Comparison of ENCODE assay signal across 23 cellular contexts in genomic region chr13:42654760-42655159, GRCh38.
DNase-seq lines count a peak whose midpoint lies in the region; ATAC-seq, FAIRE-seq and TF ChIP-seq lines count a peak whose summit lies in the region.
"Had no signal": no experiment of that assay in that cellular context is flagged by ENCODE, and none has a peak within 500 bp of the region (broad histone marks: within the 10 kb centered on the region; RNA-seq: fewer than 3 reads in every experiment).

No MANE protein-coding gene starts in this region.

- peak; percentile 43 for DNase-seq in GM23248
- peak; percentile 9 for DNase-seq in bronchial epithelial cell (ENCODE audit: low read depth)
- DNase-seq in fibroblast of peridontal ligament (ENCODE audit: extremely low read depth): peak; percentile 33
- no peak for DNase-seq in germinal center (ENCODE audit: low spot score)
- no peak for DNase-seq in medulla oblongata (ENCODE audit: extremely low spot score)
- no peak for DNase-seq in HepG2 (ENCODE audit: low spot score)
- no peak for DNase-seq in stimulated activated CD8-positive, alpha-beta memory T cell treated with anti-CD3 and anti-CD28 coated beads, Interleukin-4, amount 100 ng/mL, for 48 hours
- DNase-seq: 8988T; AML-193; C1 segment of cervical spinal cord; CD8-positive, alpha-beta T cell; DND-41; H9; IMR-90; NCI-H187 treated with DMSO at 0.1 percent for 48 hours; NCI-H226; NCI-H774; NK-92 treated with Interleukin-12 subunit alpha and Interleukin-12 subunit beta, amount 100 ng/mL, for 24 hours had no signal

- intact Hi-C loops in HepG2 (cut with micrococcal nuclease; ENCODE audit: unreplicated experiment): no loop called here

- H3K27ac ChIP-seq in GM23248 (no peak overlapping the region), HepG2 (ENCODE audit: extremely low read length, insufficient read depth, low read length) (no peak overlapping the region)
- H3K27ac ChIP-seq: KMS-11 had no signal

- no peaks in the 10 kb centered on the region for H4K20me1 ChIP-seq in GM23248 (ENCODE audit: insufficient read depth)
- H4K20me1 ChIP-seq in HepG2 (ENCODE audit: insufficient read depth, low read length): no peaks in the 10 kb centered on the region

- H3K9me2 ChIP-seq in GM23248 (ENCODE audit: insufficient read depth): no peaks in the 10 kb centered on the region

- TF ChIP-seq CTCF in bronchial epithelial cell (IDR thresholded peaks at IDR 0.05; ENCODE audit: insufficient read depth, low read length, severe bottlenecking) (no peak), nephron (IDR thresholded peaks at IDR 0.05; ENCODE audit: unreplicated experiment in 3 of 3) (no peak), HepG2 (CRISPR knock-in tag; IDR thresholded peaks at IDR 0.05) (no peak)

- no peak overlapping the region for H2AFZ ChIP-seq in GM23248
- no peak overlapping the region for H2AFZ ChIP-seq in HepG2 (ENCODE audit: low read length)

- in situ Hi-C loops in GM23248 (cut with MboI) (no loop called here), HepG2 (cut with HindIII; ENCODE audit: extremely low pct_ligation_motif_present, low pct_unique_long_range_greater_than_20kb) (no loop called here)

- ATAC-seq in HepG2: no peak
- ATAC-seq: CD8-positive, alpha-beta T cell; GM12878; Panc1 had no signal

- CTCF ChIA-PET in HepG2 (lab: Yijun Ruan, JAX; ENCODE audit: low intra/inter-chr PET ratio, low total read pairs): no interaction called here

- no peaks in the 10 kb centered on the region for H3K36me3 Mint-ChIP-seq in nephron (ENCODE audit: low read depth)
- H3K36me3 Mint-ChIP-seq: CD8-positive, alpha-beta T cell had no signal

- no peak overlapping the region for H3K4me3 ChIP-seq in GM23248
- H3K4me3 ChIP-seq in bronchial epithelial cell (ENCODE audit: low read depth, low read length): no peak overlapping the region
- no peak overlapping the region for H3K4me3 ChIP-seq in HepG2 (replicated peaks in 1 of 3; ENCODE audit: insufficient read depth in 1 of 3, low read depth in 2 of 3, low read length in 3 of 3)
- H3K4me3 ChIP-seq: GM12878 had no signal

- peaks cover 65% of the 10 kb centered on the region for H3K27me3 ChIP-seq in GM23248 (replicated peaks; ENCODE audit: insufficient read depth)
- peaks cover 14% of the 10 kb centered on the region for H3K27me3 ChIP-seq in bronchial epithelial cell (ENCODE audit: control insufficient read depth, insufficient read depth, low read length)
- no peaks in the 10 kb centered on the region; a peak in 1 of 5 replicates for H3K27me3 ChIP-seq in HepG2 (ENCODE audit: control insufficient read depth in 1 of 2, insufficient read depth in 2 of 2, low read length in 2 of 2)

- no peaks in the 10 kb centered on the region for H3K9me3 ChIP-seq in GM23248 (ENCODE audit: low read depth)
- no peaks in the 10 kb centered on the region; the same call in 1 of the 2 replicates for H3K9me3 ChIP-seq in HepG2 (ENCODE audit: low read length)

- no peak for FAIRE-seq in bronchial epithelial cell (lab: Jason Lieb, UNC)
- no peak for FAIRE-seq in HepG2 (lab: Jason Lieb, UNC)
- FAIRE-seq: GM12878, HTR-8/SVneo had no signal

- TF ChIP-seq RAD21 in HepG2 (CRISPR knock-in tag; IDR thresholded peaks at IDR 0.05): no peak

- H3K4me2 ChIP-seq in GM23248 (ENCODE audit: unreplicated experiment) (no peak overlapping the region), HepG2 (ENCODE audit: low read depth, low read length) (no peak overlapping the region)
- H3K4me2 ChIP-seq: KMS-11 had no signal

- POLR2A ChIA-PET in HepG2 (lab: Yijun Ruan, JAX): no interaction called here

- H3F3A ChIP-seq in GM23248 (ENCODE audit: insufficient read depth): no peaks in the 10 kb centered on the region

- H3K9ac ChIP-seq in GM23248: no peak overlapping the region
- H3K9ac ChIP-seq in HepG2 (ENCODE audit: insufficient read depth, low read depth, low read length): no peak overlapping the region
- H3K9ac ChIP-seq: KMS-11 had no signal

- peaks cover 4% of the 10 kb centered on the region for H3K27me3 Mint-ChIP-seq in nephron (ENCODE audit: low read depth)

- H3K79me2 ChIP-seq in GM23248 (ENCODE audit: insufficient read depth) (no peaks in the 10 kb centered on the region), HepG2 (ENCODE audit: insufficient read depth, low read length) (no peaks in the 10 kb centered on the region)

- no peak overlapping the region for H3K4me3 Mint-ChIP-seq in nephron
- H3K4me3 Mint-ChIP-seq: CD8-positive, alpha-beta T cell; H9 had no signal

- H3K9me3 Mint-ChIP-seq in nephron: no peaks in the 10 kb centered on the region
- H3K9me3 Mint-ChIP-seq: CD8-positive, alpha-beta T cell; H9 had no signal

- TF ChIP-seq EP300 in HepG2 (IDR thresholded peaks at IDR 0.05; ENCODE audit: low read depth in 2 of 2, low read length in 2 of 2) (no peak), HepG2 (CRISPR knock-in tag; IDR thresholded peaks at IDR 0.05; ENCODE audit: borderline replicate concordance) (no peak)

- H3K27ac Mint-ChIP-seq in nephron: peak overlapping the region in 2 of 3 experiments; percentile 60 to 80
- H3K27ac Mint-ChIP-seq: CD8-positive, alpha-beta T cell; H9 had no signal

- TF ChIP-seq POLR2A in HepG2 (IDR thresholded peaks at IDR 0.05; ENCODE audit: insufficient read depth in 1 of 2, low read depth in 2 of 2, low read length in 2 of 2): no peak

- H3K4me1 Mint-ChIP-seq in nephron: peaks cover 39% of the 10 kb centered on the region

- WGBS in GM23248 (ENCODE audit: low coverage in 1 of 2, low lambda C conversion rate in 2 of 2, missing lambda C conversion rate in 2 of 2), 2 experiments: 6 to 13% methylated on average over 1 of the region's 1 CpG
- WGBS in HepG2 (ENCODE audit: low lambda C conversion rate): 0% methylated on average over 1 of the region's 1 CpG

- no TSS peak for BruUV-seq in HepG2 (replicated peaks; lab: Mats Ljungman, UMichigan)

- H3K4me1 ChIP-seq in GM23248 (ENCODE audit: insufficient read depth) (no peaks in the 10 kb centered on the region), HepG2 (ENCODE audit: insufficient read depth, low read length) (no peaks in the 10 kb centered on the region)

- H3K36me3 ChIP-seq in GM23248 (ENCODE audit: low read depth): no peaks in the 10 kb centered on the region
- no peaks in the 10 kb centered on the region for H3K36me3 ChIP-seq in bronchial epithelial cell (ENCODE audit: control insufficient read depth, insufficient read depth, low read length)
- H3K36me3 ChIP-seq in HepG2 (replicated peaks in 1 of 2; ENCODE audit: control insufficient read depth in 1 of 2, insufficient read depth in 2 of 2, low read length in 2 of 2): no peaks in the 10 kb centered on the region

TF ChIP-seq in HepG2, 621 proteins besides CTCF, POLR2A, EP300 and RAD21:
- TF ChIP-seq HMGXB3 (CRISPR knock-in tag; IDR thresholded peaks at IDR 0.05; ENCODE audit: borderline replicate concordance): no peak
- TF ChIP-seq, protein P1, sequence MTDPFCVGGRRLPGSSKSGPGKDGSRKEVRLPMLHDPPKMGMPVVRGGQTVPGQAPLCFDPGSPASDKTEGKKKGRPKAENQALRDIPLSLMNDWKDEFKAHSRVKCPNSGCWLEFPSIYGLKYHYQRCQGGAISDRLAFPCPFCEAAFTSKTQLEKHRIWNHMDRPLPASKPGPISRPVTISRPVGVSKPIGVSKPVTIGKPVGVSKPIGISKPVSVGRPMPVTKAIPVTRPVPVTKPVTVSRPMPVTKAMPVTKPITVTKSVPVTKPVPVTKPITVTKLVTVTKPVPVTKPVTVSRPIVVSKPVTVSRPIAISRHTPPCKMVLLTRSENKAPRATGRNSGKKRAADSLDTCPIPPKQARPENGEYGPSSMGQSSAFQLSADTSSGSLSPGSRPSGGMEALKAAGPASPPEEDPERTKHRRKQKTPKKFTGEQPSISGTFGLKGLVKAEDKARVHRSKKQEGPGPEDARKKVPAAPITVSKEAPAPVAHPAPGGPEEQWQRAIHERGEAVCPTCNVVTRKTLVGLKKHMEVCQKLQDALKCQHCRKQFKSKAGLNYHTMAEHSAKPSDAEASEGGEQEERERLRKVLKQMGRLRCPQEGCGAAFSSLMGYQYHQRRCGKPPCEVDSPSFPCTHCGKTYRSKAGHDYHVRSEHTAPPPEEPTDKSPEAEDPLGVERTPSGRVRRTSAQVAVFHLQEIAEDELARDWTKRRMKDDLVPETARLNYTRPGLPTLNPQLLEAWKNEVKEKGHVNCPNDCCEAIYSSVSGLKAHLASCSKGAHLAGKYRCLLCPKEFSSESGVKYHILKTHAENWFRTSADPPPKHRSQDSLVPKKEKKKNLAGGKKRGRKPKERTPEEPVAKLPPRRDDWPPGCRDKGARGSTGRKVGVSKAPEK (CRISPR knock-in tag; IDR thresholded peaks at IDR 0.05; ENCODE audit: borderline replicate concordance): no peak

Comparison
In these comparisons a context has a peak if more than half of its experiments do, and no peak if none do; other contexts are left out.
1. DNase-seq: peak in GM23248 (single experiment), bronchial epithelial cell (single experiment) and fibroblast of peridontal ligament (single experiment); none in germinal center (single experiment), medulla oblongata (single experiment), HepG2 (single experiment) and stimulated activated CD8-positive, alpha-beta memory T cell treated with anti-CD3 and anti-CD28 coated beads, Interleukin-4, amount 100 ng/mL, for 48 hours (single experiment).